ENCODE assay signal across 21 cellular contexts in genomic region chr7:83119002-83119358, GRCh38. TPM values are rescaled to one million over a fixed set of nuclear protein-coding genes. Genes with fewer than 3 reads are reported as not detected.
"Had no signal": no experiment of that assay in that cellular context is flagged by ENCODE, and none has a peak within 500 bp of the region (broad histone marks: within the 10 kb centered on the region; RNA-seq: fewer than 3 reads in every experiment).

No MANE protein-coding gene starts in this region.

- H3K27ac ChIP-seq: brain microvascular endothelial cell, gastrocnemius medialis, thyroid gland, WERI-Rb-1 had no signal

- H3K27me3 ChIP-seq: brain microvascular endothelial cell, gastrocnemius medialis, heart right ventricle, thyroid gland had no signal

- H3K36me3 ChIP-seq: brain microvascular endothelial cell, gastrocnemius medialis, heart right ventricle, thyroid gland, WERI-Rb-1 had no signal

- H3K36me3 Mint-ChIP-seq: activated naive CD8-positive, alpha-beta T cell treated with anti-CD3 and anti-CD28 coated beads for 36 hours; stimulated activated naive B cell treated with anti-CD40 and anti-IgM and Interleukin-4, amounts not matched to agents 10 μg/mL and 1 μg/mL and 100 μg/mL, for 72 hours had no signal

- DNase-seq: activated CD4-positive, alpha-beta T cell treated with anti-CD3 and anti-CD28 coated beads for 4 hours; activated CD8-positive, alpha-beta T cell treated with anti-CD3 and anti-CD28 coated beads for 36 hours; activated gamma-delta T cell treated with Interleukin-2 at 50 U/mL for 16 hours; activated naive CD8-positive, alpha-beta T cell treated with anti-CD3 and anti-CD28 coated beads for 36 hours; activated T-cell treated with anti-CD3 and anti-CD28 coated beads, Interleukin-2, amount 50 U/mL, for 4 hours; amygdala; brain microvascular endothelial cell; effector memory CD8-positive, alpha-beta T cell; gastrocnemius medialis; heart right ventricle; kidney; nucleus accumbens; posterior cingulate gyrus; retina; stimulated activated CD4-positive, alpha-beta T cell treated with anti-CD3 and anti-CD28 coated beads, Interleukin-2, amount 100 ng/mL, for 48 hours; stimulated activated naive B cell treated with anti-CD40 and anti-IgM and Interleukin-4, amounts not matched to agents 10 μg/mL and 1 μg/mL and 100 μg/mL, for 72 hours; T-helper 1 cell; T1000; thyroid gland; WERI-Rb-1 had no signal

- H3K4me3 Mint-ChIP-seq: activated CD8-positive, alpha-beta T cell treated with anti-CD3 and anti-CD28 coated beads for 36 hours; activated naive CD8-positive, alpha-beta T cell treated with anti-CD3 and anti-CD28 coated beads for 36 hours; activated T-cell treated with anti-CD3 and anti-CD28 coated beads, Interleukin-2, amount 50 U/mL, for 4 hours; effector memory CD8-positive, alpha-beta T cell; nephron; stimulated activated naive B cell treated with anti-CD40 and anti-IgM and Interleukin-4, amounts not matched to agents 10 μg/mL and 1 μg/mL and 100 μg/mL, for 72 hours had no signal

- H3K27me3 Mint-ChIP-seq: activated CD8-positive, alpha-beta T cell treated with anti-CD3 and anti-CD28 coated beads for 36 hours; activated naive CD8-positive, alpha-beta T cell treated with anti-CD3 and anti-CD28 coated beads for 36 hours; effector memory CD8-positive, alpha-beta T cell; stimulated activated naive B cell treated with anti-CD40 and anti-IgM and Interleukin-4, amounts not matched to agents 10 μg/mL and 1 μg/mL and 100 μg/mL, for 72 hours had no signal

- ATAC-seq: activated CD8-positive, alpha-beta T cell treated with anti-CD3 and anti-CD28 coated beads for 36 hours; activated T-cell treated with anti-CD3 and anti-CD28 coated beads, Interleukin-2, amount 50 U/mL, for 4 hours; effector memory CD8-positive, alpha-beta T cell; gastrocnemius medialis; stimulated activated naive B cell treated with anti-CD40 and anti-IgM and Interleukin-4, amounts not matched to agents 10 μg/mL and 1 μg/mL and 100 μg/mL, for 72 hours had no signal

- H3K4me3 ChIP-seq: gastrocnemius medialis, heart right ventricle, thyroid gland had no signal

- H3K4me1 ChIP-seq: gastrocnemius medialis, heart right ventricle, thyroid gland had no signal

- H3K9me3 ChIP-seq: thyroid gland had no signal

- H3K4me1 Mint-ChIP-seq: activated naive CD8-positive, alpha-beta T cell treated with anti-CD3 and anti-CD28 coated beads for 36 hours; nephron; stimulated activated naive B cell treated with anti-CD40 and anti-IgM and Interleukin-4, amounts not matched to agents 10 μg/mL and 1 μg/mL and 100 μg/mL, for 72 hours had no signal

- H3K27ac Mint-ChIP-seq: activated CD8-positive, alpha-beta T cell treated with anti-CD3 and anti-CD28 coated beads for 36 hours; activated naive CD8-positive, alpha-beta T cell treated with anti-CD3 and anti-CD28 coated beads for 36 hours; effector memory CD8-positive, alpha-beta T cell; nephron; stimulated activated naive B cell treated with anti-CD40 and anti-IgM and Interleukin-4, amounts not matched to agents 10 μg/mL and 1 μg/mL and 100 μg/mL, for 72 hours had no signal

RNA-seq across cellular contexts. Expression of gene PCLO, which starts 43.7 kb away (rescaled TPM):
- total RNA-seq: activated CD8-positive, alpha-beta T cell treated with anti-CD3 and anti-CD28 coated beads for 36 hours; activated naive CD8-positive, alpha-beta T cell treated with anti-CD3 and anti-CD28 coated beads for 36 hours had no signal
